ENCODE assay signal across 8 cellular contexts in genomic region chr1:9835758-9836631, GRCh38. TPM values are rescaled to one million over a fixed set of nuclear protein-coding genes. Genes with fewer than 3 reads are reported as not detected.
DNase-seq lines count a peak whose midpoint lies in the region; ATAC-seq, FAIRE-seq and TF ChIP-seq lines count a peak whose summit lies in the region.

No MANE protein-coding gene starts in this region.

- peak in 13 of 56 donors; percentile 5 to 47 (median 15) for TF ChIP-seq CTCF in dorsolateral prefrontal cortex (IDR thresholded peaks at IDR 0.05 in 54 of 56, conservative IDR thresholded peaks at IDR 0.05 in 2 of 56; ENCODE audit: low read depth in 1 of 56, partially characterized antibody in 56 of 56)

- H3K36me3 ChIP-seq in BLaER1 (no peaks in the 10 kb centered on the region), mesodermal cell (ENCODE audit: control insufficient read depth, insufficient read depth, low read length) (no peaks in the 10 kb centered on the region)

- intact Hi-C loops in dorsolateral prefrontal cortex (cut with DNase I): no loop called here

- WGBS in mesodermal cell (ENCODE audit: insufficient coverage in 2 of 2), 2 experiments: 53 to 58% methylated on average over 9 to 10 of the region's 15 CpGs

- peaks cover 4% of the 10 kb centered on the region for H3K36me3 Mint-ChIP-seq in T-helper 17 cell (ENCODE audit: low read depth)

- H3K4me3 Mint-ChIP-seq in T-helper 17 cell: no peak overlapping the region

- H3K4me1 ChIP-seq in BLaER1 (peaks cover 35% of the 10 kb centered on the region), mesodermal cell (ENCODE audit: control insufficient read depth, insufficient read depth, low read length, poor library complexity, severe bottlenecking) (peaks cover 9% of the 10 kb centered on the region)

- no peak for ATAC-seq in T-helper 17 cell

- H3K27me3 ChIP-seq in BLaER1 (no peaks in the 10 kb centered on the region), dorsolateral prefrontal cortex (no peaks in the 10 kb centered on the region)

- H3K9me3 ChIP-seq in BLaER1 (no peaks in the 10 kb centered on the region), mesodermal cell (ENCODE audit: control insufficient read depth, low read length) (no peaks in the 10 kb centered on the region), T-helper 17 cell (ENCODE audit: control insufficient read depth, low read length, poor library complexity, severe bottlenecking) (no peaks in the 10 kb centered on the region)

- H3K4me3 ChIP-seq in BLaER1 (no peak overlapping the region), dorsolateral prefrontal cortex (peak overlapping the region in 34 of 59 donors; percentile 2 to 47 (median 19)), mesodermal cell (ENCODE audit: extremely low read depth, insufficient read depth, low read length, poor library complexity, severe bottlenecking) (no peak overlapping the region)

- FAIRE-seq in HTR-8/SVneo (lab: Jason Lieb, UNC): no peak

- no peaks in the 10 kb centered on the region for H3K27me3 Mint-ChIP-seq in T-helper 17 cell

- peaks cover 3% of the 10 kb centered on the region for H3K4me1 Mint-ChIP-seq in T-helper 17 cell

- peak overlapping the region; percentile 77 for H3K4me2 ChIP-seq in BLaER1

- H3K27ac ChIP-seq in BLaER1 (peak overlapping the region; percentile 51), dorsolateral prefrontal cortex (peak overlapping the region in 55 of 59 donors; percentile 0 to 93 (median 59)), mesodermal cell (ENCODE audit: low read depth, low read length, severe bottlenecking) (peak overlapping the region; percentile 45)

- no peaks in the 10 kb centered on the region for H4K20me1 ChIP-seq in BLaER1

- no peak overlapping the region for H3K27ac Mint-ChIP-seq in T-helper 17 cell

- no peak overlapping the region for H3K9ac ChIP-seq in BLaER1

- DNase-seq in NCI-H2227 treated with DMSO at 0.1 percent for 48 hours (lab: John Stamatoyannopoulos, UW) (peak; percentile 17), dorsolateral prefrontal cortex (peak in 6 of 10 donors; percentile 38 to 89 (median 62)), HTR-8/SVneo (ENCODE audit: insufficient read length, low spot score) (no peak), T-helper 17 cell (no peak), activated gamma-delta T cell (lab: John Stamatoyannopoulos, UW) (no peak), Kasumi-1 (lab: John Stamatoyannopoulos, UW) (no peak)

RNA-seq across cellular contexts. Expression of gene CLSTN1, which starts 12.2 kb away (rescaled TPM):
- 100 to 1,000 TPM; 260 to 770 (median 557) TPM for total RNA-seq in dorsolateral prefrontal cortex
- 85.9 TPM for polyA plus RNA-seq in mesodermal cell (2013, experiment 1 of 2)
- 74.7 TPM for polyA plus RNA-seq in mesodermal cell (2013, experiment 2 of 2)
- 10 to 100 TPM; 86.3 to 91.5 TPM for total RNA-seq in T-helper 17 cell

Comparison
In these comparisons a context has a peak if more than half of its experiments do, and no peak if none do; other contexts are left out.
1. H3K4me3 ChIP-seq: peak in dorsolateral prefrontal cortex (34 of 59); none in BLaER1 (single experiment) and mesodermal cell (single experiment).
2. DNase-seq: peak in NCI-H2227 treated with DMSO at 0.1 percent for 48 hours (single experiment) and dorsolateral prefrontal cortex (6 of 10); none in HTR-8/SVneo (single experiment), T-helper 17 cell (0 of 3), activated gamma-delta T cell (single experiment) and Kasumi-1 (0 of 2).
3. Peak in every context shown above with its lines, with median percentiles within 50 percentile points of each other: H3K27ac ChIP-seq.